In the genomic region with DNA sequence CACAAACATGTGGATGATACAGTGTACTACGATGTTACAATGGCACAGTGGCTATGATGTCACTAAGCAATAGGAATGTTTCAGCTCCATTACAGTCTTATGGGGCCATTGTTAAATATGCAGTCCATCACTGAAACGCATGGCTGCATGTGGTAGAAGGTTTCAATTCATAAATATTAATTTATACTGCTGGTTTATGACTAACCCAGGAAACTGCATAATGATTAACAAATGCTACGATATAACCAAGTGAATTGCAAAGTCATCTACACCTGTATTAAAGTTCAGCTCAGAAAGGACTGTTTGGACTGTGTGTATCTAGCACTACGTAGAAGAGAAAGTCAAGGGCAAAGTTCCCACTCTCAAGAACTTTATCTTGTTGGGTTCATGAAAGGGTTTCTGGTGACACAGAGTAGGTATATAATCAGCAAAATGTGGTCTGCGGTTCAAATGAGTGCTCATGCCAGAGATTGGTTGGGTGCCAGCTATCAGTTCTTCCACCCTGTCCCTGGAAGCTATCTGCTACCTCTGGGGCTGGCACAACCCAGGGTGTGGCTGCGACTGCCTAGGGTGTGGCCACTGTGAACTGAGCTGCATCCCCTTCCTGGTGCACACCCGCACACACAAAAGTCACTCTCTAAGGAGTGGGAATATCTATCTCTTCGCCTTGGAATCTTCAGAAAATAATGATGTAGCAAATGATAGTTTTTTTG, we compare ENCODE assay signal across 1 cellular context.
TF ChIP-seq lines count a peak whose summit lies in the region.

No MANE protein-coding gene starts in this region.

TF ChIP-seq in K562, 482 proteins besides CTCF, POLR2A, EP300 and RAD21 (continued from another document and continues in another):
- TF ChIP-seq MGA (IDR thresholded peaks at IDR 0.05) (no peak), ZBTB33 (CRISPR knock-in tag; IDR thresholded peaks at IDR 0.05) (no peak), HDAC8 (tag; IDR thresholded peaks at IDR 0.05) (no peak), ZFPM2 (CRISPR knock-in tag; IDR thresholded peaks at IDR 0.05) (no peak), SMC3 (conservative IDR thresholded peaks at IDR 0.05; ENCODE audit: insufficient read depth, low read depth, low read length) (no peak), GTF2E2 (tag; IDR thresholded peaks at IDR 0.05) (no peak), LARP7 (IDR thresholded peaks at IDR 0.05) (no peak), ZNF609 (CRISPR knock-in tag; IDR thresholded peaks at IDR 0.05; ENCODE audit: borderline replicate concordance) (no peak), GTF2F1 (IDR thresholded peaks at IDR 0.05; ENCODE audit: low read depth, low read length) (no peak), JUND (IDR thresholded peaks at IDR 0.05; ENCODE audit: borderline replicate concordance, low read depth, low read length) (no peak), JUND (tag; IDR thresholded peaks at IDR 0.05; ENCODE audit: borderline replicate concordance, low read depth, low read length) (no peak), HSF4 (CRISPR knock-in tag; IDR thresholded peaks at IDR 0.05; ENCODE audit: borderline replicate concordance) (no peak), U2AF1 (optimal IDR thresholded peaks at IDR 0.05; ENCODE audit: low read depth, low read length) (no peak)
- TF ChIP-seq, protein P1, sequence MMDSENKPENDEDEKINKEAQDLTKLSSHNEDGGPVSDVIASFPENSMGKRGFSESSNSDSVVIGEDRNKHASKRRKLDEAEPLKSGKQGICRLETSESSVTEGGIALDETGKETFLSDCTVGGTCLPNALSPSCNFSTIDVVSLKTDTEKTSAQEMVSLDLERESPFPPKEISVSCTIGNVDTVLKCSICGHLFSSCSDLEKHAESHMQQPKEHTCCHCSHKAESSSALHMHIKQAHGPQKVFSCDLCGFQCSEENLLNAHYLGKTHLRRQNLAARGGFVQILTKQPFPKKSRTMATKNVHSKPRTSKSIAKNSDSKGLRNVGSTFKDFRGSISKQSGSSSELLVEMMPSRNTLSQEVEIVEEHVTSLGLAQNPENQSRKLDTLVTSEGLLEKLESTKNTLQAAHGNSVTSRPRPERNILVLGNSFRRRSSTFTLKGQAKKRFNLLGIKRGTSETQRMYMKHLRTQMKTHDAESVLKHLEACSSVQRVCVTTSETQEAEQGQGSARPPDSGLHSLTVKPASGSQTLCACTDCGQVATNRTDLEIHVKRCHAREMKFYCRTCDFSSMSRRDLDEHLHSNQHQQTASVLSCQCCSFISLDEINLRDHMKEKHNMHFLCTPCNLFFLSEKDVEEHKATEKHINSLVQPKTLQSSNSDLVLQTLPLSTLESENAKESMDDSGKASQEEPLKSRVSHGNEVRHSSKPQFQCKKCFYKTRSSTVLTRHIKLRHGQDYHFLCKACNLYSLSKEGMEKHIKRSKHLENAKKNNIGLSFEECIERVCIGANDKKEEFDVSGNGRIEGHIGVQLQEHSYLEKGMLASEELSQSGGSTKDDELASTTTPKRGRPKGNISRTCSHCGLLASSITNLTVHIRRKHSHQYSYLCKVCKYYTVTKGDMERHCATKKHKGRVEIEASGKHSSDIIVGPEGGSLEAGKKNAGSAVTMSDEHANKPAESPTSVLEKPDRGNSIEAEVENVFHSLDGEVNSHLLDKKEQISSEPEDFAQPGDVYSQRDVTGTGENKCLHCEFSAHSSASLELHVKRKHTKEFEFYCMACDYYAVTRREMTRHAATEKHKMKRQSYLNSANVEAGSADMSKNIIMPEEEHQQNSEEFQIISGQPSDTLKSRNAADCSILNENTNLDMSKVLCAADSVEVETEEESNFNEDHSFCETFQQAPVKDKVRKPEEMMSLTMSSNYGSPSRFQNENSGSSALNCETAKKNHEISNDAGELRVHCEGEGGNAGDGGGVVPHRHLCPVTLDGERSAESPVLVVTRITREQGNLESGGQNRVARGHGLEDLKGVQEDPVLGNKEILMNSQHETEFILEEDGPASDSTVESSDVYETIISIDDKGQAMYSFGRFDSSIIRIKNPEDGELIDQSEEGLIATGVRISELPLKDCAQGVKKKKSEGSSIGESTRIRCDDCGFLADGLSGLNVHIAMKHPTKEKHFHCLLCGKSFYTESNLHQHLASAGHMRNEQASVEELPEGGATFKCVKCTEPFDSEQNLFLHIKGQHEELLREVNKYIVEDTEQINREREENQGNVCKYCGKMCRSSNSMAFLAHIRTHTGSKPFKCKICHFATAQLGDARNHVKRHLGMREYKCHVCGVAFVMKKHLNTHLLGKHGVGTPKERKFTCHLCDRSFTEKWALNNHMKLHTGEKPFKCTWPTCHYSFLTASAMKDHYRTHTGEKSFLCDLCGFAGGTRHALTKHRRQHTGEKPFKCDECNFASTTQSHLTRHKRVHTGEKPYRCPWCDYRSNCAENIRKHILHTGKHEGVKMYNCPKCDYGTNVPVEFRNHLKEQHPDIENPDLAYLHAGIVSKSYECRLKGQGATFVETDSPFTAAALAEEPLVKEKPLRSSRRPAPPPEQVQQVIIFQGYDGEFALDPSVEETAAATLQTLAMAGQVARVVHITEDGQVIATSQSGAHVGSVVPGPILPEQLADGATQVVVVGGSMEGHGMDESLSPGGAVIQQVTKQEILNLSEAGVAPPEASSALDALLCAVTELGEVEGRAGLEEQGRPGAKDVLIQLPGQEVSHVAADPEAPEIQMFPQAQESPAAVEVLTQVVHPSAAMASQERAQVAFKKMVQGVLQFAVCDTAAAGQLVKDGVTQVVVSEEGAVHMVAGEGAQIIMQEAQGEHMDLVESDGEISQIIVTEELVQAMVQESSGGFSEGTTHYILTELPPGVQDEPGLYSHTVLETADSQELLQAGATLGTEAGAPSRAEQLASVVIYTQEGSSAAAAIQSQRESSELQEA (IDR thresholded peaks at IDR 0.05; ENCODE audit: low read depth), result no peak
- TF ChIP-seq, protein P2, sequence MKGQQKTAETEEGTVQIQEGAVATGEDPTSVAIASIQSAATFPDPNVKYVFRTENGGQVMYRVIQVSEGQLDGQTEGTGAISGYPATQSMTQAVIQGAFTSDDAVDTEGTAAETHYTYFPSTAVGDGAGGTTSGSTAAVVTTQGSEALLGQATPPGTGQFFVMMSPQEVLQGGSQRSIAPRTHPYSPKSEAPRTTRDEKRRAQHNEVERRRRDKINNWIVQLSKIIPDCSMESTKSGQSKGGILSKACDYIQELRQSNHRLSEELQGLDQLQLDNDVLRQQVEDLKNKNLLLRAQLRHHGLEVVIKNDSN (CRISPR knock-in tag; IDR thresholded peaks at IDR 0.05), result no peak
